Comparison of ENCODE assay signal across 1 cellular context in genomic region chr5:142883025-142883424, GRCh38.
TF ChIP-seq lines count a peak whose summit lies in the region.

No MANE protein-coding gene starts in this region.

TF ChIP-seq in H1, 55 proteins besides CTCF, POLR2A, EP300 and RAD21 (continued from another document):
- TF ChIP-seq NRF1 (IDR thresholded peaks at IDR 0.05; ENCODE audit: low read depth, low read length) (no peak), GABPA (IDR thresholded peaks at IDR 0.05; ENCODE audit: borderline replicate concordance, insufficient read depth, low read length) (no peak), TAF7 (optimal IDR thresholded peaks at IDR 0.05; ENCODE audit: borderline replicate concordance, low read depth, low read length) (no peak), BRCA1 (IDR thresholded peaks at IDR 0.05; ENCODE audit: low read depth, low read length) (no peak), TBP (IDR thresholded peaks at IDR 0.05; ENCODE audit: low read depth, low read length) (no peak), SAP30 (IDR thresholded peaks at IDR 0.05; ENCODE audit: insufficient read depth, insufficient replicate concordance, low read length) (no peak), SP1 (IDR thresholded peaks at IDR 0.05; ENCODE audit: low read depth, low read length) (no peak), CEBPB (IDR thresholded peaks at IDR 0.05; ENCODE audit: low read depth, low read length) (no peak), ATF3 (IDR thresholded peaks at IDR 0.05; ENCODE audit: insufficient read depth, low read depth, low read length) (no peak), YY1 (IDR thresholded peaks at IDR 0.05; ENCODE audit: low read depth, low read length) (no peak), JUN (IDR thresholded peaks at IDR 0.05; ENCODE audit: low read depth, low read length) (no peak), SP2 (IDR thresholded peaks at IDR 0.05; ENCODE audit: low read length) (no peak), TAF1 (IDR thresholded peaks at IDR 0.05; ENCODE audit: low read depth, low read length) (no peak)
TF ChIP-seq in H1: peak in this region for 0.
